ENCODE assay signal across 6 cellular contexts in the genomic region with DNA sequence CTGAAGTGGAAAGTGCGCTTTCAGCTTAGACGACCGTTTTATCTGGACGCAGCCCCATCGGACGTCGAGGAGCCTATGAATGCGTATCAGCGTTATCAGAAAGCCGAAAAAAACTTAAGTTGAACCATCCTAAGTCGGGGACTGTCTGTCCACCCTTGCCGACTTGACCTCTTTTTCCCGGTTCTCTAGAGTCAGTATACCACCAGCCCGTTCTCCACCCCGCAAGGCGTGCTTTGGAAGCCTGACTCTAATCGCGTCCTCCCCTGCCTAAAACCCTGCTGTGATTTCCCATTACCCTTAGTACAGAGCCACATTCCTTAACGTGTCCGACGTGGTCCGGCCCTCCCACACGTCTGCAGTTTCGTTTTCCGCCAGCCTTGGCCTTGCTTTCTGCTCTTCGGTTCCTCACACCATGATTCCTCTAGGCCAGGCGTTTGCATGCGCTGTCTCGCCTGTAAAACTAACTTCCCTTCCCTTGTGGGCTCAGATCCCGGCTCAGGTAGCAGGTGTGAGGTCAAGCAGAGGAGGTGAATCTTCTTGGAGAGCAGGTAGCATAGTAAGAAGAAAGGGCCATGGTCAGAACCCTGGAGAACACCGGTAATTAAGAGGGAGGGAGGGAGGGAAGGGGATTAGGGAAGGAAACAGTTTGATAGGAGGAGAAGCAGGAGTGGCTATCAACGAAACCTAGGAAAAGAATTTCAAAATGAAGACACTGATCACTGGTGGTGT. TPM values are rescaled to one million over a fixed set of nuclear protein-coding genes. Genes with fewer than 3 reads are reported as not detected.
DNase-seq lines count a peak whose midpoint lies in the region; ATAC-seq lines count a peak whose summit lies in the region.

No MANE protein-coding gene starts in this region.

- no peak overlapping the region for H4K5ac ChIP-seq in mesendoderm (ENCODE audit: low read length)

- no peak overlapping the region for H3K4ac ChIP-seq in mesendoderm (ENCODE audit: low read depth, low read length)

- DNase-seq in stimulated activated CD4-positive, alpha-beta T cell treated with anti-CD3 and anti-CD28 coated beads, Interleukin-15, amount 100 ng/mL, for 24 hours = peak; percentile 35
- no peak for DNase-seq in stimulated activated CD4-positive, alpha-beta T cell treated with anti-CD3 and anti-CD28 coated beads, Interleukin-2, amount 100 ng/mL, for 48 hours
- no peak for DNase-seq in activated naive CD4-positive, alpha-beta T cell treated with anti-CD3 and anti-CD28 coated beads, Interleukin-2, amount 50 U/mL, for 72 hours (ENCODE audit: low spot score in 2 of 2)
- peak; percentile 72 for DNase-seq in mesendoderm
- no peak for DNase-seq in NCI-H345 (lab: John Stamatoyannopoulos, UW)

- no peak overlapping the region for H3K23ac ChIP-seq in mesendoderm (ENCODE audit: low read length)

- H3K79me2 ChIP-seq in mesendoderm (ENCODE audit: control insufficient read depth, insufficient read depth, low read length) = peaks cover 7% of the 10 kb centered on the region

- no peak overlapping the region for H4K8ac ChIP-seq in mesendoderm (ENCODE audit: low read depth, low read length)

- no peak overlapping the region for H2BK120ac ChIP-seq in mesendoderm (ENCODE audit: low read depth, low read length)

- peaks cover 11% of the 10 kb centered on the region for H3K79me1 ChIP-seq in mesendoderm (ENCODE audit: low read length)

- H3K27ac Mint-ChIP-seq in activated naive CD4-positive, alpha-beta T cell treated with anti-CD3 and anti-CD28 coated beads, Interleukin-2, amount 50 U/mL, for 72 hours = peak overlapping the region; percentile 88 to 96

- H3K18ac ChIP-seq in mesendoderm (ENCODE audit: low read length) = no peak overlapping the region

- WGBS in mesendoderm (ENCODE audit: extremely low coverage, insufficient coverage, low lambda C conversion rate) = no CpG with 5 or more reads among the region's 32 CpGs

- peak overlapping the region; percentile 89 for H3K9ac ChIP-seq in mesendoderm (ENCODE audit: low read length)

- H2BK5ac ChIP-seq in mesendoderm (ENCODE audit: low read length) = no peak overlapping the region

- H3K4me1 ChIP-seq in mesendoderm (ENCODE audit: control insufficient read depth, low read depth, low read length) = peaks cover 3% of the 10 kb centered on the region

- H2AK5ac ChIP-seq in mesendoderm (ENCODE audit: low read length) = no peak overlapping the region

- peak overlapping the region; percentile 92 for H3K4me2 ChIP-seq in mesendoderm (ENCODE audit: low read length)

- ATAC-seq in activated naive CD4-positive, alpha-beta T cell treated with anti-CD3 and anti-CD28 coated beads, Interleukin-2, amount 50 U/mL, for 72 hours = no peak
- no peak for ATAC-seq in GM21619 (IDR thresholded peaks at IDR 0.05; ENCODE audit: unreplicated experiment)

- H2BK15ac ChIP-seq in mesendoderm (replicated peaks; ENCODE audit: low read depth) = no peak overlapping the region

- peak overlapping the region; percentile 96 for H3K56ac ChIP-seq in mesendoderm (ENCODE audit: low read length)

- peaks cover 14% of the 10 kb centered on the region for H3K36me3 ChIP-seq in mesendoderm (ENCODE audit: control insufficient read depth, insufficient read depth, low read length)

- no peaks in the 10 kb centered on the region for H3K9me3 Mint-ChIP-seq in activated naive CD4-positive, alpha-beta T cell treated with anti-CD3 and anti-CD28 coated beads, Interleukin-2, amount 50 U/mL, for 72 hours

- H3K27me3 ChIP-seq in mesendoderm (ENCODE audit: insufficient read depth, low read length, poor library complexity) = no peaks in the 10 kb centered on the region

- peaks cover 8 to 10% of the 10 kb centered on the region in 2 donors for H3K36me3 Mint-ChIP-seq in activated naive CD4-positive, alpha-beta T cell treated with anti-CD3 and anti-CD28 coated beads, Interleukin-2, amount 50 U/mL, for 72 hours

- H3K27ac ChIP-seq in mesendoderm (ENCODE audit: low read depth, low read length) = no peak overlapping the region

- peak overlapping the region; percentile 95 for H3K4me3 ChIP-seq in mesendoderm (ENCODE audit: low read length)

RNA-seq across cellular contexts. Expression of a gene that starts 0.9 kb away (rescaled TPM):
- total RNA-seq in activated naive CD4-positive, alpha-beta T cell treated with anti-CD3 and anti-CD28 coated beads, Interleukin-2, amount 50 U/mL, for 72 hours = 10 to 100 TPM; 19.5 to 48.3 TPM
- polyA plus RNA-seq in mesendoderm (2013, experiment 1 of 2) = 16.8 TPM
- 16.1 TPM for polyA plus RNA-seq in mesendoderm (2013, experiment 2 of 2)

RNA-seq across cellular contexts. Expression of a gene that starts 5.7 kb away (rescaled TPM):
- total RNA-seq in activated naive CD4-positive, alpha-beta T cell treated with anti-CD3 and anti-CD28 coated beads, Interleukin-2, amount 50 U/mL, for 72 hours = under 1 TPM in 1 of 2 donors, not detected in 1; 0.27 TPM
- polyA plus RNA-seq in mesendoderm (2013, experiment 1 of 2) = 0.25 TPM
- polyA plus RNA-seq in mesendoderm (2013, experiment 2 of 2) = 0.25 TPM

RNA-seq across cellular contexts. Expression of a gene that starts 35.5 kb away (rescaled TPM):
- total RNA-seq in activated naive CD4-positive, alpha-beta T cell treated with anti-CD3 and anti-CD28 coated beads, Interleukin-2, amount 50 U/mL, for 72 hours = under 1 TPM; 0.11 to 0.23 TPM
- polyA plus RNA-seq in mesendoderm (2013, experiment 1 of 2) = 0.49 TPM
- 0.50 TPM for polyA plus RNA-seq in mesendoderm (2013, experiment 2 of 2)

RNA-seq across cellular contexts. Expression of a gene that starts 59.7 kb away (rescaled TPM):
- 10 to 100 TPM; 43.7 to 55.3 TPM for total RNA-seq in activated naive CD4-positive, alpha-beta T cell treated with anti-CD3 and anti-CD28 coated beads, Interleukin-2, amount 50 U/mL, for 72 hours
- polyA plus RNA-seq in mesendoderm (2013, experiment 1 of 2) = 40.2 TPM
- 41.3 TPM for polyA plus RNA-seq in mesendoderm (2013, experiment 2 of 2)

Comparison
In these comparisons a context has a peak if more than half of its experiments do, and no peak if none do; other contexts are left out.
1. DNase-seq: peak in stimulated activated CD4-positive, alpha-beta T cell treated with anti-CD3 and anti-CD28 coated beads, Interleukin-15, amount 100 ng/mL, for 24 hours (single experiment) and mesendoderm (single experiment); none in stimulated activated CD4-positive, alpha-beta T cell treated with anti-CD3 and anti-CD28 coated beads, Interleukin-2, amount 100 ng/mL, for 48 hours (0 of 2), activated naive CD4-positive, alpha-beta T cell treated with anti-CD3 and anti-CD28 coated beads, Interleukin-2, amount 50 U/mL, for 72 hours (0 of 2) and NCI-H345 (single experiment).